8 cellular contexts compared by ENCODE assay signal in the genomic region with DNA sequence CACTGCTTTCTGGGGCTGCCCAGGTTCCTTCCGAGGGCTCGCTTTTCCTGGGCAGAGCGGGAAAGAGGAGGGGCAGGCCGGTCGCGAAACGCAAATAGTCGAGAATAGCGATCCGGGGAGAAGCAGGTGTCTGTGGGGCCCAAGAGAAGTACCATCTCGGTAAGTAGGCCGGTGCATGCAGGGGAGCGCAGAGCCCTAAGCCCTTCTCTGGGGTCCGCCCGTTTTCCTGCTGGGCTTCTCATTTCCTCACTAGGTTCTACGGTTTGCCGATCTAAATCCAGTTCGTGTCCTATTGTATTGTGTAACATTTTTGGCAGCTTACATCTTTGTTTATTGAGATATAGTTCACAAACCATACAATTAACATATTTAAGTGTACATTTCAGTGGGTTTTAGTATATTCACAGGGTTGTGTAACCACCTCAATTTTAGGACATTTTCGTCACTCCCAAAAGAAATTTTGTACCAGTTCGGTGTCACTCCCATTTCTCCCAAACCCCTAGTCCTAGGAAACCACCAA. TPM values are rescaled to one million over a fixed set of nuclear protein-coding genes. Genes with fewer than 3 reads are reported as not detected.
DNase-seq lines count a peak whose midpoint lies in the region; ATAC-seq and TF ChIP-seq lines count a peak whose summit lies in the region.

No MANE protein-coding gene starts in this region.

- H3K9me2 ChIP-seq in Loucy (replicated peaks; ENCODE audit: low read depth, low read length): no peaks in the 10 kb centered on the region

- peak overlapping the region; percentile 96 for H2AFZ ChIP-seq in Loucy (ENCODE audit: low read length)

- H3K9me3 Mint-ChIP-seq in progenitor cell of endocrine pancreas (ENCODE audit: low read depth): no peaks in the 10 kb centered on the region

- H3K4me3 ChIP-seq in Loucy (ENCODE audit: low read length, poor library complexity, severe bottlenecking) (peak overlapping the region; percentile 94), heart left ventricle (peak overlapping the region; percentile 66 to 92 (median 82))

- ATAC-seq in heart left ventricle: peak; percentile 7 to 27 (median 18)
- ATAC-seq in GM19455 (IDR thresholded peaks at IDR 0.05; ENCODE audit: unreplicated experiment): no peak
- no peak for ATAC-seq in GM19351 (IDR thresholded peaks at IDR 0.05; ENCODE audit: unreplicated experiment)

- H3K4me1 Mint-ChIP-seq in progenitor cell of endocrine pancreas (ENCODE audit: low read depth): peaks cover 10% of the 10 kb centered on the region

- H3K4me3 Mint-ChIP-seq in progenitor cell of endocrine pancreas (ENCODE audit: low read depth): peak overlapping the region; percentile 89

- TF ChIP-seq CTCF in Loucy (conservative IDR thresholded peaks at IDR 0.05; ENCODE audit: low read length) (no peak), heart left ventricle (IDR thresholded peaks at IDR 0.05) (no peak), progenitor cell of endocrine pancreas (IDR thresholded peaks at IDR 0.05; ENCODE audit: unreplicated experiment) (no peak)

- H3K27ac ChIP-seq in heart left ventricle: peak overlapping the region; percentile 94 to 100 (median 99)

- peak; percentile 56 for DNase-seq in DMS 273 (lab: John Stamatoyannopoulos, UW; ENCODE audit: unreplicated experiment)
- DNase-seq in DMS 273 treated with DMSO at 0.1 percent for 48 hours (lab: John Stamatoyannopoulos, UW): no peak
- peak; percentile 54 for DNase-seq in activated naive CD4-positive, alpha-beta T cell treated with Interleukin-2 at 50 U/mL for 16 hours
- DNase-seq in heart left ventricle: peak; percentile 46 to 69 (median 49)
- no peak for DNase-seq in progenitor cell of endocrine pancreas (ENCODE audit: low spot score, unreplicated experiment)

- H3K79me2 ChIP-seq in Loucy (ENCODE audit: insufficient read depth, low read length): peaks cover 33% of the 10 kb centered on the region

- peaks cover 6% of the 10 kb centered on the region for H3F3A ChIP-seq in Loucy (ENCODE audit: low read depth)

- H3K36me3 Mint-ChIP-seq in progenitor cell of endocrine pancreas (ENCODE audit: insufficient read depth): peaks cover 5% of the 10 kb centered on the region

- H3K9me3 ChIP-seq in Loucy (ENCODE audit: insufficient read depth, low read depth, low read length) (no peaks in the 10 kb centered on the region), heart left ventricle (no peaks in the 10 kb centered on the region)

- H3K36me3 ChIP-seq in Loucy (ENCODE audit: insufficient read depth, low read length) (no peaks in the 10 kb centered on the region), heart left ventricle (peaks cover 0 to 16% (median 11%) of the 10 kb centered on the region in 9 donors)

- H3K9ac ChIP-seq in Loucy (ENCODE audit: low read depth, low read length, poor library complexity, severe bottlenecking): peak overlapping the region; percentile 96

- no peaks in the 10 kb centered on the region for H4K20me1 ChIP-seq in Loucy (ENCODE audit: insufficient read depth, low read length, poor library complexity, severe bottlenecking)

- peak overlapping the region; percentile 94 for H3K4me2 ChIP-seq in Loucy (ENCODE audit: low read depth, low read length, poor library complexity, severe bottlenecking)

- H3K27me3 ChIP-seq in Loucy (ENCODE audit: insufficient read depth, low read length, poor library complexity, severe bottlenecking) (no peaks in the 10 kb centered on the region), heart left ventricle (no peaks in the 10 kb centered on the region)

- peak overlapping the region; percentile 98 for H3K27ac Mint-ChIP-seq in progenitor cell of endocrine pancreas

- no peaks in the 10 kb centered on the region for H3K27me3 Mint-ChIP-seq in progenitor cell of endocrine pancreas

- H3K4me1 ChIP-seq in Loucy (ENCODE audit: insufficient read depth, low read length, poor library complexity, severe bottlenecking): peaks cover 54% of the 10 kb centered on the region
- peaks cover 3 to 81% (median 43%) of the 10 kb centered on the region in 12 donors for H3K4me1 ChIP-seq in heart left ventricle

- WGBS in heart left ventricle, 4 donors: 0 to 1% (median 1%) methylated on average over 20 of the region's 20 CpGs

- TF ChIP-seq POLR2A in heart left ventricle (IDR thresholded peaks at IDR 0.05): no peak

- intact Hi-C loops in heart left ventricle (cut with DNase I): loop anchor here in 8 of 10 donors (1.0 to 2.0 kb wide), 6 partner anchors 17 to 67 kb away; partner anchors contain the start of genes B2M (in 5 of the 8), PATL2 (in 5 of the 8) and SPG11 (in 5 of the 8)

RNA-seq across cellular contexts. Expression of gene TRIM69, which starts 6.9 kb away (rescaled TPM):
- total RNA-seq in heart left ventricle (100 to 1,000 TPM in 1 of 9 donors, 10 to 100 TPM in 8; 32.6 to 122 (median 60.7) TPM), progenitor cell of endocrine pancreas (12.1 and 18.2 TPM in 2 replicates)
- 10 to 100 TPM; 39.1 to 53.9 TPM for polyA plus RNA-seq in heart left ventricle

RNA-seq across cellular contexts. Expression of gene B2M, which starts 18.1 kb away (rescaled TPM):
- total RNA-seq in heart left ventricle: 1,000 to 10,000 TPM; 1,033 to 5,448 (median 1,200) TPM
- polyA plus RNA-seq in heart left ventricle: 1,000 to 10,000 TPM in 1 of 2 donors, 100 to 1,000 TPM in 1; 808 to 1,959 TPM
- total RNA-seq in progenitor cell of endocrine pancreas: 133 and 139 TPM in 2 replicates

RNA-seq across cellular contexts. Expression of gene PATL2, which starts 18.3 kb away (rescaled TPM):
- total RNA-seq in heart left ventricle: 1 to 10 TPM in 7 of 9 donors, under 1 TPM in 1, not detected in 1; 0.49 to 4.2 (median 2.6) TPM
- 1 to 10 TPM in 1 of 2 donors, under 1 TPM in 1; 0.44 to 3.3 TPM for polyA plus RNA-seq in heart left ventricle
- total RNA-seq in progenitor cell of endocrine pancreas: 0.73 TPM in 1 of 2 replicates, not detected in the other

Comparison
In these comparisons a context has a peak if more than half of its experiments do, and no peak if none do; other contexts are left out.
1. DNase-seq: peak in DMS 273 (single experiment), activated naive CD4-positive, alpha-beta T cell treated with Interleukin-2 at 50 U/mL for 16 hours (single experiment) and heart left ventricle (5 of 5); none in DMS 273 treated with DMSO at 0.1 percent for 48 hours (single experiment) and progenitor cell of endocrine pancreas (single experiment).
2. ATAC-seq: peak in heart left ventricle (4 of 4); none in GM19455 (single experiment) and GM19351 (single experiment).